Comparison of ENCODE assay signal across 8 cellular contexts in the genomic region with DNA sequence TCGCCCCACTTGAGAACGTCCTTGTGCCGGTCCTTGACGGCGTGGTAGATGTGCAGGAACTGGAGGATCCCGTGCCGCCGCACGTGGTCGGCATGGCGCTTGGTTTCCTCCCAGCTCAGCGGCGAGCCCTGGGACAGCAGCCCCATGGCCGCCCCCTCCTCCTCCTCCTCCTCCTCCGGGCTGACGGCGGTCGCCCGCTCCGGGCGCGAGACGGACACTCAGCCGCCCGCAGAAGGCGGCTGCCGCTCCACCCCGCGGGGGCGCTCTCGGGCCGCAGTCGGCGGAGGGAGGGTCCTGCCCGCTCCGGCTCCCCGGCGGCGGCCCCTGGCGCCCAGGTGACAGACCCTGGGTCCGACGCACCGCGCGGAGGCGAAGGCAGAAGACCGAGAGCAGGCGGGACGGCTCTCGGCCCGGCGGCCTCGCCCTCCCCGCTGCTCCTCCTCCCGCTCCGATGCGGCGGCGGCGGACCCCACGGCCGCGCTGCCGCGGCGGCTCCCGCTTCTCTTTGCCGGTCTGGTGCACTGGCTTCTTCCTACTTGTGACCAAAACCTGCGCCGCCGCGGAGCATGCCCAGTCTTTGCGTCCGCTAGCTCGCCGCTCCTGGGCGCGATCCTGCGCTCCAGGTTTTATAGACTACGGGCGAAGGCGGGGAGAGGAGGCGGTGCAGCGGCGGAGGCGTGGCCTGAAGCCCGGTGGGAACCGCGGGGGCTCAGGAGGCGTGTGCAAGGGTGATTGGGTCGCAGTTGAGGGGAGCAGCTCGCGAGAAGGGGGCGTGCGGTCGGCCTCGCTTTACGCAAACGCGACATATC. TPM values are rescaled to one million over a fixed set of nuclear protein-coding genes. Genes with fewer than 3 reads are reported as not detected.
A peak's percentile ranks its signal among the peaks of the same experiment; 100 is the strongest.
DNase-seq lines count a peak whose midpoint lies in the region; ATAC-seq and TF ChIP-seq lines count a peak whose summit lies in the region.

A gene (minus strand): TSS at position 602 of the 809 bp plus-strand sequence. CDS start 456 bp downstream, at position 146.

- dilution Hi-C loops in IMR-90 (cut with HindIII; ENCODE audit: low sequenced_read_pairs, unreplicated experiment) = no loop called here

- peak within 1 kb of the TSS; percentile 95 for H2AFZ ChIP-seq in IMR-90 (replicated peaks; ENCODE audit: low read length, poor library complexity)

- H4K91ac ChIP-seq in IMR-90 (ENCODE audit: insufficient read depth, low read depth, low read length) = peak within 1 kb of the TSS; percentile 72

- H4K5ac ChIP-seq in IMR-90 (ENCODE audit: low read depth, low read length) = peak within 1 kb of the TSS; percentile 81

- peak within 1 kb of the TSS; percentile 92 for H3K27ac ChIP-seq in IMR-90 (ENCODE audit: insufficient read depth, low read length)

- peak within 1 kb of the TSS; percentile 97 for H3K9ac ChIP-seq in IMR-90 (ENCODE audit: low read depth, low read length)
- peak within 1 kb of the TSS; percentile 74 for H3K9ac ChIP-seq in mucosa of stomach (ENCODE audit: low read length)

- 1% methylated on average over 14 of the region's 100 CpGs; no CpG with 5 or more reads in 1 of the 2 experiments for WGBS in IMR-90 (ENCODE audit: extremely low coverage in 2 of 2, insufficient read length in 1 of 2), 2 experiments

- intact Hi-C loops in IMR-90 (cut with micrococcal nuclease) = loop anchor here (1.0 to 5.0 kb wide), 4 partner anchors 32 to 182 kb away; no protein-coding TSS in a partner anchor

- peak; percentile 70 for TF ChIP-seq CTCF in IMR-90 (conservative IDR thresholded peaks at IDR 0.05; ENCODE audit: low read depth, low read length)

- DNase-seq in DMS153 (lab: John Stamatoyannopoulos, UW) (peak; percentile 91), IMR-90 (peak; percentile 95), OCI-M2 (lab: John Stamatoyannopoulos, UW; ENCODE audit: unreplicated experiment) (peak; percentile 86), activated T-cell treated with anti-CD3 and anti-CD28 coated beads for 48 hours (ENCODE audit: low read depth) (peak; percentile 88), erythroblast (lab: John Stamatoyannopoulos, UW) (peak; percentile 95 to 96)
- DNase-seq in stimulated activated CD8-positive, alpha-beta memory T cell treated with anti-CD3 and anti-CD28 coated beads, Interleukin-7, amount 100 ng/mL, for 1 hour (ENCODE audit: low read depth in 2 of 2) = peak; percentile 76 to 83

- H2BK120ac ChIP-seq in IMR-90 (ENCODE audit: low read depth, low read length) = peak within 1 kb of the TSS; percentile 60

- CTCF ChIA-PET in IMR-90 (lab: Yijun Ruan, JAX) = interaction anchor here (0.7 to 1.8 kb wide), 8 partner anchors 31 to 183 kb away, joined by 3 to 8 read pairs (median 4); no protein-coding TSS in a partner anchor

- peak within 1 kb of the TSS; percentile 100 for H3K4me2 ChIP-seq in IMR-90 (ENCODE audit: low read depth, low read length)

- peak within 1 kb of the TSS; percentile 89 for H3K4ac ChIP-seq in IMR-90 (ENCODE audit: low read depth, low read length)

- peaks cover 16% of the 10 kb centered on the region for H3K4me1 ChIP-seq in IMR-90 (ENCODE audit: control insufficient read depth, insufficient read depth, low read length)
- H3K4me1 ChIP-seq in mucosa of stomach (ENCODE audit: control insufficient read depth, insufficient read depth, low read length) = peaks cover 25% of the 10 kb centered on the region

- peak; percentile 60 for TF ChIP-seq RAD21 in IMR-90 (IDR thresholded peaks at IDR 0.05; ENCODE audit: low read length)

- peak within 1 kb of the TSS; percentile 94 for H3K18ac ChIP-seq in IMR-90 (ENCODE audit: low read depth, low read length)

- peak within 1 kb of the TSS; percentile 89; the same call in 2 of the 3 replicates for H2BK15ac ChIP-seq in IMR-90 (ENCODE audit: low read depth, low read length)

- peaks cover 10 to 41% of the 10 kb centered on the region in 2 experiments; a peak in 2 of 4 replicates for H3K79me1 ChIP-seq in IMR-90 (ENCODE audit: low read depth in 1 of 2, low read length in 2 of 2)

- peak; percentile 58 for ATAC-seq in GM21526 (IDR thresholded peaks at IDR 0.05; ENCODE audit: low FRiP score, unreplicated experiment)
- peak; percentile 70 for ATAC-seq in IMR-90 (ENCODE audit: low read depth)

- POLR2A ChIA-PET in IMR-90 (lab: Charles Lee; ENCODE audit: unreplicated experiment) = no interaction called here

- peak within 1 kb of the TSS; percentile 81 for H3K56ac ChIP-seq in IMR-90 (ENCODE audit: extremely low read depth, insufficient read depth, low read length)

- H3K4me3 ChIP-seq in IMR-90 (ENCODE audit: insufficient read depth, low read depth, low read length) (peak within 1 kb of the TSS; percentile 97), mucosa of stomach (ENCODE audit: low read length) (peak within 1 kb of the TSS; percentile 68)

- H3K9me3 ChIP-seq in IMR-90 (ENCODE audit: control insufficient read depth, insufficient read depth, low read length) (no peaks in the 10 kb centered on the region), mucosa of stomach (ENCODE audit: control insufficient read depth, low read length) (no peaks in the 10 kb centered on the region)

- H4K20me1 ChIP-seq in IMR-90 (ENCODE audit: insufficient read depth, low read length) = peaks cover 2% of the 10 kb centered on the region; the same call in 1 of the 2 replicates

- peak within 1 kb of the TSS; percentile 69 for H3K14ac ChIP-seq in IMR-90 (replicated peaks; ENCODE audit: low read depth, low read length)

- H3K23ac ChIP-seq in IMR-90 (ENCODE audit: low read depth, low read length) = peak within 1 kb of the TSS; percentile 64

- H3K36me3 ChIP-seq in IMR-90 (ENCODE audit: control insufficient read depth, insufficient read depth, low read length) (peaks cover 3% of the 10 kb centered on the region), mucosa of stomach (ENCODE audit: control insufficient read depth, insufficient read depth, low read length) (no peaks in the 10 kb centered on the region)

- H4K8ac ChIP-seq in IMR-90 (ENCODE audit: low read depth in 2 of 2, low read length in 2 of 2) = peak within 1 kb of the TSS; percentile 17 to 59; a peak in 3 of 4 replicates

- H3K9me1 ChIP-seq in IMR-90 (ENCODE audit: insufficient read depth, low read length) = peaks cover 10% of the 10 kb centered on the region

- H2AK5ac ChIP-seq in IMR-90 (ENCODE audit: low read depth, low read length) = peak within 1 kb of the TSS; percentile 71

- TF ChIP-seq POLR2A in IMR-90 (IDR thresholded peaks at IDR 0.05; ENCODE audit: low read depth, low read length) (peak; percentile 94), erythroblast (IDR thresholded peaks at IDR 0.05; ENCODE audit: low read length) (peak; percentile 94)

- no peaks in the 10 kb centered on the region for H3K27me3 ChIP-seq in IMR-90 (ENCODE audit: control insufficient read depth, insufficient read depth, low read length)
- H3K27me3 ChIP-seq in mucosa of stomach (ENCODE audit: control insufficient read depth, insufficient read depth, low read length) = no peaks in the 10 kb centered on the region

- peak within 1 kb of the TSS; percentile 75 for H2BK20ac ChIP-seq in IMR-90 (ENCODE audit: low read depth, low read length)

- peak within 1 kb of the TSS; percentile 94 for H2BK5ac ChIP-seq in IMR-90 (ENCODE audit: low read depth, low read length, poor library complexity, severe bottlenecking)

- in situ Hi-C loops in IMR-90 (cut with MboI; ENCODE audit: low sequenced_read_pairs) = loop anchor here (5.0 kb wide), 2 partner anchors 47 to 108 kb away; no protein-coding TSS in a partner anchor

- peak within 1 kb of the TSS; percentile 75 for H2AK9ac ChIP-seq in IMR-90 (replicated peaks; ENCODE audit: low read depth, low read length, poor library complexity)

- no TSS peak for BruUV-seq in IMR-90 (replicated peaks; lab: Mats Ljungman, UMichigan)

TF ChIP-seq in IMR-90, 13 proteins besides CTCF, POLR2A, EP300 and RAD21:
- TF ChIP-seq SMC3 (IDR thresholded peaks at IDR 0.05; ENCODE audit: low read depth, low read length) (peak; percentile 25), CHD1 (IDR thresholded peaks at IDR 0.05; ENCODE audit: low read depth, low read length) (no peak), RFX5 (IDR thresholded peaks at IDR 0.05; ENCODE audit: low read depth, low read length) (no peak), MAFK (IDR thresholded peaks at IDR 0.05; ENCODE audit: low read depth, low read length) (no peak), MAZ (IDR thresholded peaks at IDR 0.05; ENCODE audit: borderline replicate concordance, low read depth, low read length) (peak; percentile 89), FOS (IDR thresholded peaks at IDR 0.05; ENCODE audit: low read depth, low read length) (no peak), RCOR1 (IDR thresholded peaks at IDR 0.05; ENCODE audit: insufficient replicate concordance, low read length) (peak; percentile 59), NFE2L2 (IDR thresholded peaks at IDR 0.05; ENCODE audit: low read depth, low read length) (peak; percentile 21; the same call in 1 of the 2 replicates), MXI1 (IDR thresholded peaks at IDR 0.05; ENCODE audit: borderline replicate concordance, low read depth, low read length) (peak; percentile 89), BHLHE40 (IDR thresholded peaks at IDR 0.05; ENCODE audit: low read depth, low read length) (peak; percentile 77), CEBPB (IDR thresholded peaks at IDR 0.05; ENCODE audit: low read depth, low read length) (0 out of 2 replicates have a peak, but pooled peaks have one; percentile 1)
- TF ChIP-seq, protein P1, sequence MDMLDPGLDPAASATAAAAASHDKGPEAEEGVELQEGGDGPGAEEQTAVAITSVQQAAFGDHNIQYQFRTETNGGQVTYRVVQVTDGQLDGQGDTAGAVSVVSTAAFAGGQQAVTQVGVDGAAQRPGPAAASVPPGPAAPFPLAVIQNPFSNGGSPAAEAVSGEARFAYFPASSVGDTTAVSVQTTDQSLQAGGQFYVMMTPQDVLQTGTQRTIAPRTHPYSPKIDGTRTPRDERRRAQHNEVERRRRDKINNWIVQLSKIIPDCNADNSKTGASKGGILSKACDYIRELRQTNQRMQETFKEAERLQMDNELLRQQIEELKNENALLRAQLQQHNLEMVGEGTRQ (IDR thresholded peaks at IDR 0.05; ENCODE audit: low read depth, low read length) = peak; percentile 28; the same call in 1 of the 2 replicates
- TF ChIP-seq, protein P2, sequence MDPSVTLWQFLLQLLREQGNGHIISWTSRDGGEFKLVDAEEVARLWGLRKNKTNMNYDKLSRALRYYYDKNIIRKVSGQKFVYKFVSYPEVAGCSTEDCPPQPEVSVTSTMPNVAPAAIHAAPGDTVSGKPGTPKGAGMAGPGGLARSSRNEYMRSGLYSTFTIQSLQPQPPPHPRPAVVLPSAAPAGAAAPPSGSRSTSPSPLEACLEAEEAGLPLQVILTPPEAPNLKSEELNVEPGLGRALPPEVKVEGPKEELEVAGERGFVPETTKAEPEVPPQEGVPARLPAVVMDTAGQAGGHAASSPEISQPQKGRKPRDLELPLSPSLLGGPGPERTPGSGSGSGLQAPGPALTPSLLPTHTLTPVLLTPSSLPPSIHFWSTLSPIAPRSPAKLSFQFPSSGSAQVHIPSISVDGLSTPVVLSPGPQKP (IDR thresholded peaks at IDR 0.05; ENCODE audit: borderline replicate concordance, low read depth, low read length) = no peak

RNA-seq across cellular contexts. Expression of the gene that starts here (rescaled TPM):
- total RNA-seq in IMR-90 (2012; rRNA removed) = 20.8 and 24.2 TPM in 2 replicates
- 10.0 and 14.2 TPM in 2 replicates for polyA plus RNA-seq in IMR-90 (2012; rRNA removed)
- polyA plus RNA-seq in IMR-90 (2012; cell fraction: cytosol; rRNA removed) = 2.5 and 2.8 TPM in 2 replicates
- 4.8 and 35.5 TPM in 2 replicates for polyA plus RNA-seq in IMR-90 (2012; cell fraction: nucleus; rRNA removed; ENCODE audit: low replicate concordance)

Comparison
In these comparisons a context has a peak if more than half of its experiments do, and no peak if none do; other contexts are left out.
1. Peak in every context shown above with its lines: DNase-seq, ATAC-seq, H3K4me3 ChIP-seq and H3K27ac ChIP-seq.